Comparison of ENCODE assay signal across 1 cellular context in genomic region chr12:10633541-10633940, GRCh38.
TF ChIP-seq lines count a peak whose summit lies in the region.

No MANE protein-coding gene starts in this region.

TF ChIP-seq in IMR-90, 13 proteins besides CTCF, POLR2A, EP300 and RAD21:
- TF ChIP-seq BHLHE40 (IDR thresholded peaks at IDR 0.05; ENCODE audit: low read depth, low read length), result no peak
- no peak for TF ChIP-seq RCOR1 (IDR thresholded peaks at IDR 0.05; ENCODE audit: insufficient replicate concordance, low read length)
- TF ChIP-seq NFE2L2 (IDR thresholded peaks at IDR 0.05; ENCODE audit: low read depth, low read length), result no peak
- no peak for TF ChIP-seq MAFK (IDR thresholded peaks at IDR 0.05; ENCODE audit: low read depth, low read length)
- no peak for TF ChIP-seq MXI1 (IDR thresholded peaks at IDR 0.05; ENCODE audit: borderline replicate concordance, low read depth, low read length)
- TF ChIP-seq SMC3 (IDR thresholded peaks at IDR 0.05; ENCODE audit: low read depth, low read length), result no peak
- TF ChIP-seq USF2 (IDR thresholded peaks at IDR 0.05; ENCODE audit: low read depth, low read length), result no peak
- no peak for TF ChIP-seq MAZ (IDR thresholded peaks at IDR 0.05; ENCODE audit: borderline replicate concordance, low read depth, low read length)
- no peak for TF ChIP-seq ELK1 (IDR thresholded peaks at IDR 0.05; ENCODE audit: borderline replicate concordance, low read depth, low read length)
